1 cellular context compared by ENCODE assay signal in the genomic region with DNA sequence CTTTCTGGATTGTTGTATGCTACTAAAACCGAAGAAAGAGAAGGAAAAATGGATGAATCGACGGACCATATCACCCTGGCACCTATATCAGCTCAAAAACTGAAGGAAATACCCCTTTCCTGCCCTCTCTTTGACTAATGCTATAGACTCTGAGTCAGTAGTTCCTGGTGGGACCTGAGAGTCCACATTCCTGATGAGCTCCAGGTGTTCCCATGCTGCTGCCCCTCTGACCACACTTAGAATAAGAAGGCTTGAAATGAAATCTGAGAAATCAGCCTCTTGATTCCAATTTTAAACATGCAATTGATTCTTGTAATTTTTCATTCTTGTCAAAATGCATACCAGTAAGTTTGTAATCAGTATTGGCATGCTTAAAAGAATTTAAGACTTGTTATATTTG.
A peak's percentile ranks its signal among the peaks of the same experiment; 100 is the strongest.
TF ChIP-seq lines count a peak whose summit lies in the region.

No MANE protein-coding gene starts in this region.

TF ChIP-seq in GM23338, 12 proteins besides CTCF, POLR2A, EP300 and RAD21 (continued from another document):
- TF ChIP-seq, protein P1, sequence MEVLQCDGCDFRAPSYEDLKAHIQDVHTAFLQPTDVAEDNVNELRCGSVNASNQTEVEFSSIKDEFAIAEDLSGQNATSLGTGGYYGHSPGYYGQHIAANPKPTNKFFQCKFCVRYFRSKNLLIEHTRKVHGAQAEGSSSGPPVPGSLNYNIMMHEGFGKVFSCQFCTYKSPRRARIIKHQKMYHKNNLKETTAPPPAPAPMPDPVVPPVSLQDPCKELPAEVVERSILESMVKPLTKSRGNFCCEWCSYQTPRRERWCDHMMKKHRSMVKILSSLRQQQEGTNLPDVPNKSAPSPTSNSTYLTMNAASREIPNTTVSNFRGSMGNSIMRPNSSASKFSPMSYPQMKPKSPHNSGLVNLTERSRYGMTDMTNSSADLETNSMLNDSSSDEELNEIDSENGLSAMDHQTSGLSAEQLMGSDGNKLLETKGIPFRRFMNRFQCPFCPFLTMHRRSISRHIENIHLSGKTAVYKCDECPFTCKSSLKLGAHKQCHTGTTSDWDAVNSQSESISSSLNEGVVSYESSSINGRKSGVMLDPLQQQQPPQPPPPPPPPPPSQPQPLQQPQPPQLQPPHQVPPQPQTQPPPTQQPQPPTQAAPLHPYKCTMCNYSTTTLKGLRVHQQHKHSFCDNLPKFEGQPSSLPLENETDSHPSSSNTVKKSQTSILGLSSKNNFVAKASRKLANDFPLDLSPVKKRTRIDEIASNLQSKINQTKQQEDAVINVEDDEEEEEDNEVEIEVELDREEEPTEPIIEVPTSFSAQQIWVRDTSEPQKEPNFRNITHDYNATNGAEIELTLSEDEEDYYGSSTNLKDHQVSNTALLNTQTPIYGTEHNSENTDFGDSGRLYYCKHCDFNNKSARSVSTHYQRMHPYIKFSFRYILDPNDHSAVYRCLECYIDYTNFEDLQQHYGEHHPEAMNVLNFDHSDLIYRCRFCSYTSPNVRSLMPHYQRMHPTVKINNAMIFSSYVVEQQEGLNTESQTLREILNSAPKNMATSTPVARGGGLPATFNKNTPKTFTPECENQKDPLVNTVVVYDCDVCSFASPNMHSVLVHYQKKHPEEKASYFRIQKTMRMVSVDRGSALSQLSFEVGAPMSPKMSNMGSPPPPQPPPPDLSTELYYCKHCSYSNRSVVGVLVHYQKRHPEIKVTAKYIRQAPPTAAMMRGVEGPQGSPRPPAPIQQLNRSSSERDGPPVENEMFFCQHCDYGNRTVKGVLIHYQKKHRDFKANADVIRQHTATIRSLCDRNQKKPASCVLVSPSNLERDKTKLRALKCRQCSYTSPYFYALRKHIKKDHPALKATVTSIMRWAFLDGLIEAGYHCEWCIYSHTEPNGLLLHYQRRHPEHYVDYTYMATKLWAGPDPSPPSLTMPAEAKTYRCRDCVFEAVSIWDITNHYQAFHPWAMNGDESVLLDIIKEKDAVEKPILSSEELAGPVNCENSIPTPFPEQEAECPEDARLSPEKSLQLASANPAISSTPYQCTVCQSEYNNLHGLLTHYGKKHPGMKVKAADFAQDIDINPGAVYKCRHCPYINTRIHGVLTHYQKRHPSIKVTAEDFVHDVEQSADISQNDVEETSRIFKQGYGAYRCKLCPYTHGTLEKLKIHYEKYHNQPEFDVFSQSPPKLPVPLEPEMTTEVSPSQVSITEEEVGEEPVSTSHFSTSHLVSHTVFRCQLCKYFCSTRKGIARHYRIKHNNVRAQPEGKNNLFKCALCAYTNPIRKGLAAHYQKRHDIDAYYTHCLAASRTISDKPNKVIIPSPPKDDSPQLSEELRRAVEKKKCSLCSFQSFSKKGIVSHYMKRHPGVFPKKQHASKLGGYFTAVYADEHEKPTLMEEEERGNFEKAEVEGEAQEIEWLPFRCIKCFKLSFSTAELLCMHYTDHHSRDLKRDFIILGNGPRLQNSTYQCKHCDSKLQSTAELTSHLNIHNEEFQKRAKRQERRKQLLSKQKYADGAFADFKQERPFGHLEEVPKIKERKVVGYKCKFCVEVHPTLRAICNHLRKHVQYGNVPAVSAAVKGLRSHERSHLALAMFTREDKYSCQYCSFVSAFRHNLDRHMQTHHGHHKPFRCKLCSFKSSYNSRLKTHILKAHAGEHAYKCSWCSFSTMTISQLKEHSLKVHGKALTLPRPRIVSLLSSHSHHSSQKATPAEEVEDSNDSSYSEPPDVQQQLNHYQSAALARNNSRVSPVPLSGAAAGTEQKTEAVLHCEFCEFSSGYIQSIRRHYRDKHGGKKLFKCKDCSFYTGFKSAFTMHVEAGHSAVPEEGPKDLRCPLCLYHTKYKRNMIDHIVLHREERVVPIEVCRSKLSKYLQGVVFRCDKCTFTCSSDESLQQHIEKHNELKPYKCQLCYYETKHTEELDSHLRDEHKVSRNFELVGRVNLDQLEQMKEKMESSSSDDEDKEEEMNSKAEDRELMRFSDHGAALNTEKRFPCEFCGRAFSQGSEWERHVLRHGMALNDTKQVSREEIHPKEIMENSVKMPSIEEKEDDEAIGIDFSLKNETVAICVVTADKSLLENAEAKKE (CRISPR knock-in tag; IDR thresholded peaks at IDR 0.05): peak; percentile 93
TF ChIP-seq in GM23338: peak in this region for 1.
